In genomic region chr7:113404245-113404644, GRCh38 we compare ENCODE assay signal across 8 cellular contexts.
DNase-seq lines count a peak whose midpoint lies in the region; ATAC-seq and TF ChIP-seq lines count a peak whose summit lies in the region.

No MANE protein-coding gene starts in this region.

- POLR2A ChIA-PET in activated CD8-positive, alpha-beta T cell treated with anti-CD3 and anti-CD28 coated beads, Interleukin-2, amount 10 ng/mL, durations not matched to agents 7 days and 5 days (lab: Charles Lee): no interaction called here

- peak overlapping the region; percentile 55 for H3K27ac Mint-ChIP-seq in activated CD8-positive, alpha-beta T cell treated with anti-CD3 and anti-CD28 coated beads, Interleukin-2, amount 10 ng/mL, durations not matched to agents 7 days and 5 days
- H3K27ac Mint-ChIP-seq in osteocyte (ENCODE audit: unreplicated experiment): no peak overlapping the region

- DNase-seq in NCI-H1092 treated with DMSO at 0.1 percent for 48 hours (lab: John Stamatoyannopoulos, UW) (peak; percentile 17), NCI-H1092 (lab: John Stamatoyannopoulos, UW) (no peak), osteocyte (ENCODE audit: extremely low spot score, unreplicated experiment) (no peak), C1 segment of cervical spinal cord (lab: John Stamatoyannopoulos, UW) (no peak)
- DNase-seq in activated CD8-positive, alpha-beta T cell treated with anti-CD3 and anti-CD28 coated beads, Interleukin-2, amount 10 ng/mL, durations not matched to agents 7 days and 5 days: no peak
- no peak for DNase-seq in activated CD4-positive, alpha-beta T cell treated with anti-CD3 and anti-CD28 coated beads, Interleukin-2, amount 50 U/mL, for 1 hour

- no peaks in the 10 kb centered on the region for H3K27me3 Mint-ChIP-seq in activated CD8-positive, alpha-beta T cell treated with anti-CD3 and anti-CD28 coated beads, Interleukin-2, amount 10 ng/mL, durations not matched to agents 7 days and 5 days (ENCODE audit: low read depth)
- peaks cover 29% of the 10 kb centered on the region for H3K27me3 Mint-ChIP-seq in osteocyte (ENCODE audit: unreplicated experiment)

- no peak for TF ChIP-seq EP300 in Ishikawa (IDR thresholded peaks at IDR 0.05; ENCODE audit: borderline replicate concordance)

- no peak for ATAC-seq in activated CD8-positive, alpha-beta T cell treated with anti-CD3 and anti-CD28 coated beads, Interleukin-2, amount 10 ng/mL, durations not matched to agents 7 days and 5 days
- no peak for ATAC-seq in HG02610 (IDR thresholded peaks at IDR 0.05; ENCODE audit: unreplicated experiment)

- no peaks in the 10 kb centered on the region for H3K36me3 Mint-ChIP-seq in activated CD8-positive, alpha-beta T cell treated with anti-CD3 and anti-CD28 coated beads, Interleukin-2, amount 10 ng/mL, durations not matched to agents 7 days and 5 days (ENCODE audit: low read depth)
- H3K36me3 Mint-ChIP-seq in osteocyte (ENCODE audit: unreplicated experiment): no peaks in the 10 kb centered on the region

- H3K4me3 Mint-ChIP-seq in activated CD8-positive, alpha-beta T cell treated with anti-CD3 and anti-CD28 coated beads, Interleukin-2, amount 10 ng/mL, durations not matched to agents 7 days and 5 days: no peak overlapping the region
- H3K4me3 Mint-ChIP-seq in osteocyte (ENCODE audit: unreplicated experiment): no peak overlapping the region

- peak; percentile 29; the same call in 1 of the 2 replicates for TF ChIP-seq RAD21 in Ishikawa (IDR thresholded peaks at IDR 0.05; ENCODE audit: low read depth)

- TF ChIP-seq CTCF in osteocyte (IDR thresholded peaks at IDR 0.05): peak; percentile 20

- CTCF ChIA-PET in activated CD8-positive, alpha-beta T cell treated with anti-CD3 and anti-CD28 coated beads, Interleukin-2, amount 10 ng/mL, durations not matched to agents 7 days and 5 days (lab: Charles Lee): interaction anchor here (1.2 kb wide), 1 partner anchor 17 kb away, joined by 4 read pairs; no protein-coding TSS in a partner anchor

- no peaks in the 10 kb centered on the region for H3K4me1 Mint-ChIP-seq in activated CD8-positive, alpha-beta T cell treated with anti-CD3 and anti-CD28 coated beads, Interleukin-2, amount 10 ng/mL, durations not matched to agents 7 days and 5 days (ENCODE audit: low read depth)
- no peaks in the 10 kb centered on the region for H3K4me1 Mint-ChIP-seq in osteocyte (ENCODE audit: unreplicated experiment)

- H3K9me3 Mint-ChIP-seq in activated CD8-positive, alpha-beta T cell treated with anti-CD3 and anti-CD28 coated beads, Interleukin-2, amount 10 ng/mL, durations not matched to agents 7 days and 5 days (ENCODE audit: insufficient read depth): no peaks in the 10 kb centered on the region
- no peaks in the 10 kb centered on the region for H3K9me3 Mint-ChIP-seq in osteocyte (ENCODE audit: unreplicated experiment)

TF ChIP-seq in Ishikawa, 13 proteins besides CTCF, POLR2A, EP300 and RAD21:
- no peak for TF ChIP-seq REST (IDR thresholded peaks at IDR 0.05; ENCODE audit: low read depth)
- TF ChIP-seq CEBPB (IDR thresholded peaks at IDR 0.05): no peak
- no peak for TF ChIP-seq TEAD4 (IDR thresholded peaks at IDR 0.05)
- TF ChIP-seq FOXM1 (IDR thresholded peaks at IDR 0.05; ENCODE audit: borderline replicate concordance, low read depth): no peak
- no peak for TF ChIP-seq MAX (IDR thresholded peaks at IDR 0.05)
- TF ChIP-seq TAF1 (IDR thresholded peaks at IDR 0.05; ENCODE audit: low read depth): no peak
- no peak for TF ChIP-seq NFIC (IDR thresholded peaks at IDR 0.05)
